In genomic region chr1:51989582-51990477, GRCh38 we compare ENCODE assay signal across 8 cellular contexts. TPM values are rescaled to one million over a fixed set of nuclear protein-coding genes. Genes with fewer than 3 reads are reported as not detected.
DNase-seq lines count a peak whose midpoint lies in the region; ATAC-seq and TF ChIP-seq lines count a peak whose summit lies in the region.

No MANE protein-coding gene starts in this region.

- H3K36me3 ChIP-seq in transverse colon = no peaks in the 10 kb centered on the region

- ATAC-seq in activated naive CD8-positive, alpha-beta T cell treated with anti-CD3 and anti-CD28 coated beads, Interleukin-2, amount 50 U/mL, for 24 hours = no peak
- ATAC-seq in HG03432 (IDR thresholded peaks at IDR 0.05; ENCODE audit: unreplicated experiment) = no peak
- ATAC-seq in HG03196 (IDR thresholded peaks at IDR 0.05; ENCODE audit: unreplicated experiment) = no peak

- 42 to 61% methylated on average over 15 to 22 of the region's 47 CpGs for WGBS in transverse colon (ENCODE audit: low coverage in 1 of 2), 2 donors

- no peak overlapping the region for H3K27ac ChIP-seq in transverse colon

- peaks cover 9% of the 10 kb centered on the region for H3K4me1 Mint-ChIP-seq in activated naive CD4-positive, alpha-beta T cell treated with anti-CD3 and anti-CD28 coated beads, Interleukin-2, amount 10 ng/mL, durations not matched to agents 7 days and 5 days
- H3K4me1 Mint-ChIP-seq in activated naive CD8-positive, alpha-beta T cell treated with anti-CD3 and anti-CD28 coated beads, Interleukin-2, amount 50 U/mL, for 24 hours = peaks cover 9% of the 10 kb centered on the region

- H3K4me1 ChIP-seq in transverse colon = peaks cover 0 to 6% (median 4%) of the 10 kb centered on the region in 4 donors

- no peak for TF ChIP-seq CTCF in transverse colon (IDR thresholded peaks at IDR 0.05)

- peaks cover 60% of the 10 kb centered on the region for H3K27me3 Mint-ChIP-seq in activated naive CD4-positive, alpha-beta T cell treated with anti-CD3 and anti-CD28 coated beads, Interleukin-2, amount 10 ng/mL, durations not matched to agents 7 days and 5 days
- H3K27me3 Mint-ChIP-seq in activated naive CD8-positive, alpha-beta T cell treated with anti-CD3 and anti-CD28 coated beads, Interleukin-2, amount 50 U/mL, for 24 hours = peaks cover 40% of the 10 kb centered on the region

- peak overlapping the region; percentile 46 for H3K4me3 Mint-ChIP-seq in activated naive CD4-positive, alpha-beta T cell treated with anti-CD3 and anti-CD28 coated beads, Interleukin-2, amount 10 ng/mL, durations not matched to agents 7 days and 5 days
- H3K4me3 Mint-ChIP-seq in activated naive CD8-positive, alpha-beta T cell treated with anti-CD3 and anti-CD28 coated beads, Interleukin-2, amount 50 U/mL, for 24 hours = peak overlapping the region; percentile 43

- in situ Hi-C loops in transverse colon (cut with MboI; ENCODE audit: low pct_ligation_motif_present in 1 of 4, low pct_unique_long_range_greater_than_20kb in 1 of 4, low sequenced_read_pairs in 3 of 4) = loop anchor here in 2 of 4 donors (10.0 kb wide), 1 partner anchor 85 kb away; no protein-coding TSS in a partner anchor

- no peaks in the 10 kb centered on the region for H3K36me3 Mint-ChIP-seq in activated naive CD4-positive, alpha-beta T cell treated with anti-CD3 and anti-CD28 coated beads, Interleukin-2, amount 10 ng/mL, durations not matched to agents 7 days and 5 days
- no peaks in the 10 kb centered on the region for H3K36me3 Mint-ChIP-seq in activated naive CD8-positive, alpha-beta T cell treated with anti-CD3 and anti-CD28 coated beads, Interleukin-2, amount 50 U/mL, for 24 hours (ENCODE audit: low read depth)

- no peak for TF ChIP-seq EP300 in transverse colon (IDR thresholded peaks at IDR 0.05; ENCODE audit: low read depth)

- intact Hi-C loops in transverse colon (cut with DNase I; ENCODE audit: low total_unique reads) = no loop called here

- H3K4me3 ChIP-seq in transverse colon = peak overlapping the region; percentile 23 to 53 (median 40)

- H3K27ac Mint-ChIP-seq in activated naive CD4-positive, alpha-beta T cell treated with anti-CD3 and anti-CD28 coated beads, Interleukin-2, amount 10 ng/mL, durations not matched to agents 7 days and 5 days = no peak overlapping the region
- no peak overlapping the region for H3K27ac Mint-ChIP-seq in activated naive CD8-positive, alpha-beta T cell treated with anti-CD3 and anti-CD28 coated beads, Interleukin-2, amount 50 U/mL, for 24 hours

- H3K27me3 ChIP-seq in transverse colon = peaks cover 49% of the 10 kb centered on the region

- CTCF ChIA-PET in activated naive CD4-positive, alpha-beta T cell treated with anti-CD3 and anti-CD28 coated beads, Interleukin-2, amount 10 ng/mL, durations not matched to agents 7 days and 5 days (lab: Charles Lee) = interaction anchor here (0.6 kb wide), 1 partner anchor 75 kb away, joined by 3 read pairs; no protein-coding TSS in a partner anchor

- H3K9me3 Mint-ChIP-seq in activated naive CD4-positive, alpha-beta T cell treated with anti-CD3 and anti-CD28 coated beads, Interleukin-2, amount 10 ng/mL, durations not matched to agents 7 days and 5 days = no peaks in the 10 kb centered on the region
- H3K9me3 Mint-ChIP-seq in activated naive CD8-positive, alpha-beta T cell treated with anti-CD3 and anti-CD28 coated beads, Interleukin-2, amount 50 U/mL, for 24 hours = no peaks in the 10 kb centered on the region

- no peak for TF ChIP-seq POLR2A in transverse colon (IDR thresholded peaks at IDR 0.05)

- no peaks in the 10 kb centered on the region for H3K9me3 ChIP-seq in transverse colon

- peak; percentile 21 for DNase-seq in activated naive CD4-positive, alpha-beta T cell treated with anti-CD3 and anti-CD28 coated beads, Interleukin-2, amount 10 ng/mL, durations not matched to agents 7 days and 5 days
- no peak for DNase-seq in activated naive CD4-positive, alpha-beta T cell (lab: John Stamatoyannopoulos, UW)
- no peak for DNase-seq in activated naive CD8-positive, alpha-beta T cell treated with anti-CD3 and anti-CD28 coated beads, Interleukin-2, amount 50 U/mL, for 24 hours
- DNase-seq in left kidney (ENCODE audit: low read depth, low spot score) = peak; percentile 35
- DNase-seq in transverse colon = no peak
- no peak for DNase-seq in HCEC 1CT

RNA-seq across cellular contexts. Expression of gene RAB3B, which starts 0.7 kb away (rescaled TPM):
- 1 to 10 TPM; 1.8 to 4.5 (median 3.4) TPM for total RNA-seq in transverse colon

RNA-seq across cellular contexts. Expression of gene KTI12, which starts 43.8 kb away (rescaled TPM):
- total RNA-seq in transverse colon = 1 to 10 TPM in 3 of 4 donors, not detected in 1; 1.8 to 7.9 (median 7.3) TPM

Comparison
In these comparisons a context has a peak if more than half of its experiments do, and no peak if none do; other contexts are left out.
1. DNase-seq: peak in activated naive CD4-positive, alpha-beta T cell treated with anti-CD3 and anti-CD28 coated beads, Interleukin-2, amount 10 ng/mL, durations not matched to agents 7 days and 5 days (single experiment) and left kidney (single experiment); none in activated naive CD4-positive, alpha-beta T cell (0 of 4), activated naive CD8-positive, alpha-beta T cell treated with anti-CD3 and anti-CD28 coated beads, Interleukin-2, amount 50 U/mL, for 24 hours (single experiment), transverse colon (single experiment) and HCEC 1CT (single experiment).